Comparison of ENCODE assay signal across 22 cellular contexts in the genomic region with DNA sequence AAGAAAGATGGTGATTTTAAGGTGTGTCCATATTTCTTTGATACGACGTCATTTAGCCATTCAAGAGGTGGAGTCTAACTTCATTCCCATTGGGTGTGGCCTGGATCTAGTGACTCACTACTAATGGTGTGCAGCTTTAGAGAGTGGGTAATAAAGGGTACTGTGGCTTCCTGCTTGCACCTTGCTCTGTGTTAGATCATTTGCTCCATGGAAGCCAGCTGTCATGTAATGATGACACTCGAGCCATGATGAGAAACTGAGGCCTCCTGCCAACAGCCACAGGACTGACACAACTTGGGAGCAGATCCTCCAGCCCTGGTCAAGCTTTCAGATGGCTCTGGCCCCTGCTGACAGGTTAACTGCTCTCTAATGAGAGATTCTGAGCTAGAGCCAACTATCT.
"Had no signal": no experiment of that assay in that cellular context is flagged by ENCODE, and none has a peak within 500 bp of the region (broad histone marks: within the 10 kb centered on the region; RNA-seq: fewer than 3 reads in every experiment).

No MANE protein-coding gene starts in this region.

- H3K27me3 Mint-ChIP-seq: activated T-helper 17 cell treated with anti-CD3 and anti-CD28 coated beads, Interleukin-2, amount 50 U/mL, for 72 hours had no signal

- H3K36me3 Mint-ChIP-seq: activated naive CD4-positive, alpha-beta T cell treated with anti-CD3 and anti-CD28 coated beads, Interleukin-2, amount 50 U/mL, for 72 hours; WTC11 had no signal

- H3K27ac Mint-ChIP-seq: activated naive CD4-positive, alpha-beta T cell treated with anti-CD3 and anti-CD28 coated beads, Interleukin-2, amount 50 U/mL, for 72 hours; activated T-helper 17 cell treated with anti-CD3 and anti-CD28 coated beads, Interleukin-2, amount 50 U/mL, for 72 hours; nephron progenitor cell; stimulated activated naive CD8-positive, alpha-beta T cell treated with anti-CD3 and anti-CD28 coated beads, Interleukin-15, amount 100 ng/mL, for 72 hours; WTC11 had no signal

- H3K9ac ChIP-seq: parathyroid adenoma had no signal

- H3K36me3 ChIP-seq: ascending aorta, brain microvascular endothelial cell, tibial artery had no signal

- H3K79me2 ChIP-seq: hepatocyte, parathyroid adenoma had no signal

- H3K9me3 ChIP-seq: ascending aorta, tibial artery had no signal

- H3K4me1 Mint-ChIP-seq: activated T-helper 17 cell treated with anti-CD3 and anti-CD28 coated beads, Interleukin-2, amount 50 U/mL, for 72 hours; stimulated activated naive CD8-positive, alpha-beta T cell treated with anti-CD3 and anti-CD28 coated beads, Interleukin-15, amount 100 ng/mL, for 72 hours; WTC11 had no signal

- H3K27ac ChIP-seq: ascending aorta, brain microvascular endothelial cell, hepatocyte, parathyroid adenoma, tibial artery had no signal

- DNase-seq: activated T-cell treated with anti-CD3 and anti-CD28 coated beads, Interleukin-2, amount 50 U/mL, for 1 hour; brain microvascular endothelial cell; central memory CD4-positive, alpha-beta T cell; dermis blood vessel endothelial cell; effector CD8-positive, alpha-beta T cell; glutamatergic neuron; left ventricle myocardium superior; nephron progenitor cell; nucleus accumbens; right cardiac atrium; stimulated activated CD4-positive, alpha-beta T cell treated with anti-CD3 and anti-CD28 coated beads, Interleukin-12 subunit alpha, Interleukin-12 subunit beta, amount 100 ng/mL, for 4 hours; stimulated activated CD4-positive, alpha-beta T cell treated with anti-CD3 and anti-CD28 coated beads, Interleukin-4, amount 100 ng/mL, for 4 hours; stimulated activated naive CD8-positive, alpha-beta T cell treated with anti-CD3 and anti-CD28 coated beads, Interleukin-15, amount 100 ng/mL, for 72 hours; T1000; tibial artery had no signal

- ATAC-seq: activated naive CD4-positive, alpha-beta T cell treated with anti-CD3 and anti-CD28 coated beads, Interleukin-2, amount 50 U/mL, for 72 hours; activated T-helper 17 cell treated with anti-CD3 and anti-CD28 coated beads, Interleukin-2, amount 50 U/mL, for 72 hours; esophagus mucosa; left ventricle myocardium superior; right cardiac atrium; stimulated activated naive CD8-positive, alpha-beta T cell treated with anti-CD3 and anti-CD28 coated beads, Interleukin-15, amount 100 ng/mL, for 72 hours; WTC11 had no signal

- H3K4me2 ChIP-seq: hepatocyte had no signal

- H3K4me3 Mint-ChIP-seq: activated T-helper 17 cell treated with anti-CD3 and anti-CD28 coated beads, Interleukin-2, amount 50 U/mL, for 72 hours; nephron progenitor cell; stimulated activated naive CD8-positive, alpha-beta T cell treated with anti-CD3 and anti-CD28 coated beads, Interleukin-15, amount 100 ng/mL, for 72 hours; WTC11 had no signal

- H3K27me3 ChIP-seq: ascending aorta, brain microvascular endothelial cell, hepatocyte, tibial artery had no signal

- H3K9me3 Mint-ChIP-seq: activated naive CD4-positive, alpha-beta T cell treated with anti-CD3 and anti-CD28 coated beads, Interleukin-2, amount 50 U/mL, for 72 hours; activated T-helper 17 cell treated with anti-CD3 and anti-CD28 coated beads, Interleukin-2, amount 50 U/mL, for 72 hours; stimulated activated naive CD8-positive, alpha-beta T cell treated with anti-CD3 and anti-CD28 coated beads, Interleukin-15, amount 100 ng/mL, for 72 hours; WTC11 had no signal

- H2AFZ ChIP-seq: hepatocyte, parathyroid adenoma had no signal

- H3K4me3 ChIP-seq: ascending aorta, hepatocyte, tibial artery had no signal

- H3K4me1 ChIP-seq: ascending aorta, parathyroid adenoma had no signal
